ENCODE assay signal across 1 cellular context in the genomic region with DNA sequence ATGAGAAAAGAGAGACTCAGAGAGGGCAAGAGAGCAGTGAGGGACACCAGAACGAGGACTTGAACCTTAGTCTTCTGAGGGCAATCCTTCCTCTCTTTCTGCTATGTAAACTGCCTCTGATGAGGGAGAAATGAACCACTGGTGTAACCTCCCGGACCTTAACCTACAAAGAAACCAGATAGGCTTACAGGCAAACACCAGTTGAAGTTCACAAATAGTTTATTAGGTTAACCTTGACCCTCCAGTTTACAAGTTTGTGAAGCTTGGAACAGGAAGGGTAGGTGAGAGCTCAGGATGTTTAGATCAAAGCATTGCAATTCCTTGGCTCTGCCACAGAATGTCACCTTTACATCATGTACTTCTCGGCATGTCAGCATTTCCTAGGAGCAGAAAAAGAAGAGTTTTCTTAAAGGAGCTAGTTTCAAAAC.
TF ChIP-seq lines count a peak whose summit lies in the region.

No MANE protein-coding gene starts in this region.

TF ChIP-seq in HepG2, 621 proteins besides CTCF, POLR2A, EP300 and RAD21 (continued from another document and continues in another):
- TF ChIP-seq, protein P1, sequence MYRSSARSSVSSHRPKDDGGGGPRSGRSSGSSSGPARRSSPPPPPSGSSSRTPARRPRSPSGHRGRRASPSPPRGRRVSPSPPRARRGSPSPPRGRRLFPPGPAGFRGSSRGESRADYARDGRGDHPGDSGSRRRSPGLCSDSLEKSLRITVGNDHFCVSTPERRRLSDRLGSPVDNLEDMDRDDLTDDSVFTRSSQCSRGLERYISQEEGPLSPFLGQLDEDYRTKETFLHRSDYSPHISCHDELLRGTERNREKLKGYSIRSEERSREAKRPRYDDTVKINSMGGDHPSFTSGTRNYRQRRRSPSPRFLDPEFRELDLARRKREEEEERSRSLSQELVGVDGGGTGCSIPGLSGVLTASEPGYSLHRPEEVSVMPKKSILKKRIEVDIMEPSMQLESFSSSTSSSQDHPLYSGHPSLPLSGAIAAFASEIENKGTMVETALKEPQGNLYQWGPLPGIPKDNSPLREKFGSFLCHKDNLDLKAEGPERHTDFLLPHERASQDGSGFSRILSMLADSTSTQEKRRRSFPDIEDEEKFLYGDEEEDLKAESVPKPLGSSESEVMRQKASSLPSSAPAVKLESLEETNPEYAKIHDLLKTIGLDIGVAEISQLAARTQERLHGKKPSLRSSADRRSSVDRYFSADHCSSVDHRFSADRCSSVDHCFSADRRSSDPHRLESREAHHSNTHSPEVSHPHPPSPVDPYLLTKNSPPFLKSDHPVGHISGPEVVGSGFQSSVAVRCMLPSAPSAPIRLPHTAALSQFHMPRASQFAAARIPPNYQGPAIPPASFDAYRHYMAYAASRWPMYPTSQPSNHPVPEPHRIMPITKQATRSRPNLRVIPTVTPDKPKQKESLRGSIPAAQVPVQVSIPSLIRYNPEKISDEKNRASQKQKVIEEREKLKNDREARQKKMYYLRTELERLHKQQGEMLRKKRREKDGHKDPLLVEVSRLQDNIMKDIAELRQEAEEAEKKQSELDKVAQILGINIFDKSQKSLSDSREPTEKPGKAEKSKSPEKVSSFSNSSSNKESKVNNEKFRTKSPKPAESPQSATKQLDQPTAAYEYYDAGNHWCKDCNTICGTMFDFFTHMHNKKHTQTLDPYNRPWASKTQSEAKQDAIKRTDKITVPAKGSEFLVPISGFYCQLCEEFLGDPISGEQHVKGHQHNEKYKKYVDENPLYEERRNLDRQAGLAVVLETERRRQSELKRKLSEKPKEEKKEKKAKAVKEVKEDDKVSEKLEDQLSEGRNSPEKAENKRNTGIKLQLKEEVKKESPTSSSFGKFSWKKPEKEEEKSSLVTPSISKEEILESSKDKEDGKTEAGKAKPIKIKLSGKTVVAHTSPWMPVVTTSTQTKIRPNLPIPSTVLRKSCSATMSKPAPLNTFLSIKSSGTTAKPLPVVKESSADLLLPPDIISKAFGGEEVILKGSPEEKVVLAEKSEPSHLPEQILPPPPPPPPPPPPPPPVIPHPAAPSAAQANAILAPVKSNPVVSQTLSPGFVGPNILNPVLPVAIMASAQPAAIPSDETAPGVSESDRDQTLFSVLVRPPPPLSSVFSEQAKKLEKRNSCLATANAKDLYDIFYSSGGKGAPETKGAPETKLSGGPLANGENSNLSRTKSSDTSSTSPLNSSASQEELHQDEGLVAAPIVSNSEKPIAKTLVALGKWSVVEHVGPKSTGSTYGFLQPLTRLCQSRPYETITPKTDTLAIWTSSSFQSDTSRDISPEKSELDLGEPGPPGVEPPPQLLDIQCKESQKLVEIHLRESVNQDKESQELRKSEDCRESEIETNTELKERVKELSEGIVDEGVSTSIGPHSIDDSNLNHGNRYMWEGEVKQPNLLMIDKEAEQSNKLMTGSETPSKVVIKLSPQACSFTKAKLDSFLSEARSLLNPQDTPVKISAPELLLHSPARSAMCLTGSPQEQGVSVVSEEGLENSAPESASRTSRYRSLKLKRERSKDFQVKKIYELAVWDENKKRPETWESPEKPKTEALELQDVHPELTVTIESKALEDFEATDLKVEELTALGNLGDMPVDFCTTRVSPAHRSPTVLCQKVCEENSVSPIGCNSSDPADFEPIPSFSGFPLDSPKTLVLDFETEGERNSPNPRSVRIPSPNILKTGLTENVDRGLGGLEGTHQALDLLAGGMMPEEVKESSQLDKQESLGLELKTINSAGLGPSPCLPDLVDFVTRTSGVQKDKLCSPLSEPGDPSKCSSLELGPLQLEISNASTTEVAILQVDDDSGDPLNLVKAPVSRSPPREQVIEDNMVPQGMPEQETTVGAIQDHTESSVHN (CRISPR knock-in tag; IDR thresholded peaks at IDR 0.05), result no peak
- no peak for TF ChIP-seq ZNF446 (CRISPR knock-in tag; IDR thresholded peaks at IDR 0.05)
- TF ChIP-seq ZSCAN29 (CRISPR knock-in tag; conservative IDR thresholded peaks at IDR 0.05), result no peak
- TF ChIP-seq HMG20B (CRISPR knock-in tag; conservative IDR thresholded peaks at IDR 0.05), result peak; percentile 56; the same call in 1 of the 2 replicates
- TF ChIP-seq ZFP1 (CRISPR knock-in tag; IDR thresholded peaks at IDR 0.05), result 0 out of 2 replicates have a peak, but pooled peaks have one; percentile 29
- peak in 1 of 2 experiments; percentile 38; a peak in 1 of 4 replicates for TF ChIP-seq KLF16 (CRISPR knock-in tag; IDR thresholded peaks at IDR 0.05)
- TF ChIP-seq TBP (CRISPR knock-in tag; IDR thresholded peaks at IDR 0.05), result no peak
- TF ChIP-seq ZKSCAN1 (IDR thresholded peaks at IDR 0.05; ENCODE audit: low read length), result no peak
- TF ChIP-seq KLF12 (CRISPR knock-in tag; IDR thresholded peaks at IDR 0.05; ENCODE audit: borderline replicate concordance), result no peak
- TF ChIP-seq, protein P2, sequence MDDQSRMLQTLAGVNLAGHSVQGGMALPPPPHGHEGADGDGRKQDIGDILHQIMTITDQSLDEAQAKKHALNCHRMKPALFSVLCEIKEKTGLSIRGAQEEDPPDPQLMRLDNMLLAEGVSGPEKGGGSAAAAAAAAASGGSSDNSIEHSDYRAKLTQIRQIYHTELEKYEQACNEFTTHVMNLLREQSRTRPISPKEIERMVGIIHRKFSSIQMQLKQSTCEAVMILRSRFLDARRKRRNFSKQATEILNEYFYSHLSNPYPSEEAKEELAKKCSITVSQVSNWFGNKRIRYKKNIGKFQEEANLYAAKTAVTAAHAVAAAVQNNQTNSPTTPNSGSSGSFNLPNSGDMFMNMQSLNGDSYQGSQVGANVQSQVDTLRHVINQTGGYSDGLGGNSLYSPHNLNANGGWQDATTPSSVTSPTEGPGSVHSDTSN (CRISPR knock-in tag; IDR thresholded peaks at IDR 0.05; ENCODE audit: borderline replicate concordance), result no peak
- TF ChIP-seq KAT2B (IDR thresholded peaks at IDR 0.05; ENCODE audit: borderline replicate concordance, low read depth, low read length), result no peak
- TF ChIP-seq WIZ (CRISPR knock-in tag; IDR thresholded peaks at IDR 0.05), result no peak
- TF ChIP-seq POGZ (CRISPR knock-in tag; IDR thresholded peaks at IDR 0.05), result peak; percentile 57
- no peak for TF ChIP-seq FOSL1 (CRISPR knock-in tag; IDR thresholded peaks at IDR 0.05; ENCODE audit: borderline replicate concordance)
- TF ChIP-seq ZNF451 (CRISPR knock-in tag; IDR thresholded peaks at IDR 0.05), result no peak; the same call in 1 of the 2 replicates
- TF ChIP-seq, protein P3, sequence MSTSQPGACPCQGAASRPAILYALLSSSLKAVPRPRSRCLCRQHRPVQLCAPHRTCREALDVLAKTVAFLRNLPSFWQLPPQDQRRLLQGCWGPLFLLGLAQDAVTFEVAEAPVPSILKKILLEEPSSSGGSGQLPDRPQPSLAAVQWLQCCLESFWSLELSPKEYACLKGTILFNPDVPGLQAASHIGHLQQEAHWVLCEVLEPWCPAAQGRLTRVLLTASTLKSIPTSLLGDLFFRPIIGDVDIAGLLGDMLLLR (CRISPR knock-in tag; IDR thresholded peaks at IDR 0.05), result no peak
- no peak for TF ChIP-seq ZNF34 (CRISPR knock-in tag; IDR thresholded peaks at IDR 0.05; ENCODE audit: borderline replicate concordance)
- no peak for TF ChIP-seq ZNF274 (CRISPR knock-in tag; IDR thresholded peaks at IDR 0.05)
- TF ChIP-seq, protein P4, sequence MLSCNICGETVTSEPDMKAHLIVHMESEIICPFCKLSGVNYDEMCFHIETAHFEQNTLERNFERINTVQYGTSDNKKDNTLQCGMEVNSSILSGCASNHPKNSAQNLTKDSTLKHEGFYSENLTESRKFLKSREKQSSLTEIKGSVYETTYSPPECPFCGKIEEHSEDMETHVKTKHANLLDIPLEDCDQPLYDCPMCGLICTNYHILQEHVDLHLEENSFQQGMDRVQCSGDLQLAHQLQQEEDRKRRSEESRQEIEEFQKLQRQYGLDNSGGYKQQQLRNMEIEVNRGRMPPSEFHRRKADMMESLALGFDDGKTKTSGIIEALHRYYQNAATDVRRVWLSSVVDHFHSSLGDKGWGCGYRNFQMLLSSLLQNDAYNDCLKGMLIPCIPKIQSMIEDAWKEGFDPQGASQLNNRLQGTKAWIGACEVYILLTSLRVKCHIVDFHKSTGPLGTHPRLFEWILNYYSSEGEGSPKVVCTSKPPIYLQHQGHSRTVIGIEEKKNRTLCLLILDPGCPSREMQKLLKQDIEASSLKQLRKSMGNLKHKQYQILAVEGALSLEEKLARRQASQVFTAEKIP (CRISPR knock-in tag; IDR thresholded peaks at IDR 0.05; ENCODE audit: borderline replicate concordance), result no peak
- TF ChIP-seq TOE1 (CRISPR knock-in tag; IDR thresholded peaks at IDR 0.05), result no peak
- no peak for TF ChIP-seq NFKBIZ (CRISPR knock-in tag; IDR thresholded peaks at IDR 0.05)
- no peak for TF ChIP-seq ZNF260 (CRISPR knock-in tag; IDR thresholded peaks at IDR 0.05; ENCODE audit: borderline replicate concordance, low read depth)
- TF ChIP-seq ZNF383 (CRISPR knock-in tag; IDR thresholded peaks at IDR 0.05; ENCODE audit: borderline replicate concordance), result no peak
- no peak for TF ChIP-seq FOXM1 (CRISPR knock-in tag; IDR thresholded peaks at IDR 0.05)
- TF ChIP-seq ZNF615 (CRISPR knock-in tag; IDR thresholded peaks at IDR 0.05; ENCODE audit: borderline replicate concordance), result no peak
- no peak for TF ChIP-seq ZNF703 (CRISPR knock-in tag; IDR thresholded peaks at IDR 0.05; ENCODE audit: borderline replicate concordance)
- TF ChIP-seq, protein P5, sequence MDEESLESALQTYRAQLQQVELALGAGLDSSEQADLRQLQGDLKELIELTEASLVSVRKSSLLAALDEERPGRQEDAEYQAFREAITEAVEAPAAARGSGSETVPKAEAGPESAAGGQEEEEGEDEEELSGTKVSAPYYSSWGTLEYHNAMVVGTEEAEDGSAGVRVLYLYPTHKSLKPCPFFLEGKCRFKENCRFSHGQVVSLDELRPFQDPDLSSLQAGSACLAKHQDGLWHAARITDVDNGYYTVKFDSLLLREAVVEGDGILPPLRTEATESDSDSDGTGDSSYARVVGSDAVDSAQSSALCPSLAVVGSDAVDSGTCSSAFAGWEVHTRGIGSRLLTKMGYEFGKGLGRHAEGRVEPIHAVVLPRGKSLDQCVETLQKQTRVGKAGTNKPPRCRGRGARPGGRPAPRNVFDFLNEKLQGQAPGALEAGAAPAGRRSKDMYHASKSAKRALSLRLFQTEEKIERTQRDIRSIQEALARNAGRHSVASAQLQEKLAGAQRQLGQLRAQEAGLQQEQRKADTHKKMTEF (CRISPR knock-in tag; IDR thresholded peaks at IDR 0.05), result peak; percentile 58
- no peak for TF ChIP-seq TEAD3 (CRISPR knock-in tag; optimal IDR thresholded peaks at IDR 0.05; ENCODE audit: borderline replicate concordance)
- TF ChIP-seq MIER2 (CRISPR knock-in tag; IDR thresholded peaks at IDR 0.05), result no peak; the same call in 1 of the 2 replicates
- TF ChIP-seq, protein P6, sequence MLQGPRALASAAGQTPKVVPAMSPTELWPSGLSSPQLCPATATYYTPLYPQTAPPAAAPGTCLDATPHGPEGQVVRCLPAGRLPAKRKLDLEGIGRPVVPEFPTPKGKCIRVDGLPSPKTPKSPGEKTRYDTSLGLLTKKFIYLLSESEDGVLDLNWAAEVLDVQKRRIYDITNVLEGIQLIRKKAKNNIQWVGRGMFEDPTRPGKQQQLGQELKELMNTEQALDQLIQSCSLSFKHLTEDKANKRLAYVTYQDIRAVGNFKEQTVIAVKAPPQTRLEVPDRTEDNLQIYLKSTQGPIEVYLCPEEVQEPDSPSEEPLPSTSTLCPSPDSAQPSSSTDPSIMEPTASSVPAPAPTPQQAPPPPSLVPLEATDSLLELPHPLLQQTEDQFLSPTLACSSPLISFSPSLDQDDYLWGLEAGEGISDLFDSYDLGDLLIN (CRISPR knock-in tag; IDR thresholded peaks at IDR 0.05; ENCODE audit: borderline replicate concordance), result no peak
- TF ChIP-seq ZFP82 (CRISPR knock-in tag; IDR thresholded peaks at IDR 0.05; ENCODE audit: borderline replicate concordance), result no peak
- TF ChIP-seq KDM1A (CRISPR knock-in tag; IDR thresholded peaks at IDR 0.05), result no peak
- no peak for TF ChIP-seq ARID2 (CRISPR knock-in tag; IDR thresholded peaks at IDR 0.05; ENCODE audit: borderline replicate concordance)
- TF ChIP-seq PHF5A (CRISPR knock-in tag; IDR thresholded peaks at IDR 0.05; ENCODE audit: low read depth, unreplicated experiment), result no peak
- TF ChIP-seq THYN1 (CRISPR knock-in tag; IDR thresholded peaks at IDR 0.05; ENCODE audit: borderline replicate concordance, low read depth), result no peak
- TF ChIP-seq HNF4G (IDR thresholded peaks at IDR 0.05; ENCODE audit: borderline replicate concordance, low read depth, low read length), result peak; percentile 82
- TF ChIP-seq HNF4G (CRISPR knock-in tag; IDR thresholded peaks at IDR 0.05; ENCODE audit: borderline replicate concordance, low read depth), result no peak; the same call in 1 of the 2 replicates
- no peak for TF ChIP-seq FOXP1 (IDR thresholded peaks at IDR 0.05)
- TF ChIP-seq FOXP1 (CRISPR knock-in tag; IDR thresholded peaks at IDR 0.05), result peak; percentile 91
- no peak for TF ChIP-seq MED8 (CRISPR knock-in tag; IDR thresholded peaks at IDR 0.05; ENCODE audit: insufficient replicate concordance)
- peak; percentile 88 for TF ChIP-seq ESRRA (CRISPR knock-in tag; IDR thresholded peaks at IDR 0.05; ENCODE audit: low read depth)
- no peak for TF ChIP-seq ZNF672 (CRISPR knock-in tag; IDR thresholded peaks at IDR 0.05)
- TF ChIP-seq, protein P7, sequence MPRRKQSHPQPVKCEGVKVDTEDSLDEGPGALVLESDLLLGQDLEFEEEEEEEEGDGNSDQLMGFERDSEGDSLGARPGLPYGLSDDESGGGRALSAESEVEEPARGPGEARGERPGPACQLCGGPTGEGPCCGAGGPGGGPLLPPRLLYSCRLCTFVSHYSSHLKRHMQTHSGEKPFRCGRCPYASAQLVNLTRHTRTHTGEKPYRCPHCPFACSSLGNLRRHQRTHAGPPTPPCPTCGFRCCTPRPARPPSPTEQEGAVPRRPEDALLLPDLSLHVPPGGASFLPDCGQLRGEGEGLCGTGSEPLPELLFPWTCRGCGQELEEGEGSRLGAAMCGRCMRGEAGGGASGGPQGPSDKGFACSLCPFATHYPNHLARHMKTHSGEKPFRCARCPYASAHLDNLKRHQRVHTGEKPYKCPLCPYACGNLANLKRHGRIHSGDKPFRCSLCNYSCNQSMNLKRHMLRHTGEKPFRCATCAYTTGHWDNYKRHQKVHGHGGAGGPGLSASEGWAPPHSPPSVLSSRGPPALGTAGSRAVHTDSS (CRISPR knock-in tag; conservative IDR thresholded peaks at IDR 0.05), result no peak
- peak; percentile 49; the same call in 1 of the 2 replicates for TF ChIP-seq TCF7L2 (IDR thresholded peaks at IDR 0.05; ENCODE audit: low read depth, low read length)
- TF ChIP-seq MEIS1 (CRISPR knock-in tag; IDR thresholded peaks at IDR 0.05; ENCODE audit: borderline replicate concordance), result no peak
- TF ChIP-seq CCDC6 (CRISPR knock-in tag; IDR thresholded peaks at IDR 0.05), result no peak
- no peak for TF ChIP-seq MEF2D (CRISPR knock-in tag; IDR thresholded peaks at IDR 0.05)
